ENCODE assay signal across 1 cellular context in genomic region chr2:130300970-130301348, GRCh38.
TF ChIP-seq lines count a peak whose summit lies in the region.

No MANE protein-coding gene starts in this region.

TF ChIP-seq in HepG2, 621 proteins besides CTCF, POLR2A, EP300 and RAD21:
- no peak for TF ChIP-seq HHEX (CRISPR knock-in tag; IDR thresholded peaks at IDR 0.05)
- no peak for TF ChIP-seq AKAP8 (CRISPR knock-in tag; IDR thresholded peaks at IDR 0.05)
- no peak for TF ChIP-seq SUZ12 (IDR thresholded peaks at IDR 0.05; ENCODE audit: low read depth, low read length)
- no peak for TF ChIP-seq CENPBD1 (CRISPR knock-in tag; IDR thresholded peaks at IDR 0.05; ENCODE audit: borderline replicate concordance, low read depth)
- TF ChIP-seq ZNF878 (CRISPR knock-in tag; IDR thresholded peaks at IDR 0.05), result no peak
